In the genomic region with DNA sequence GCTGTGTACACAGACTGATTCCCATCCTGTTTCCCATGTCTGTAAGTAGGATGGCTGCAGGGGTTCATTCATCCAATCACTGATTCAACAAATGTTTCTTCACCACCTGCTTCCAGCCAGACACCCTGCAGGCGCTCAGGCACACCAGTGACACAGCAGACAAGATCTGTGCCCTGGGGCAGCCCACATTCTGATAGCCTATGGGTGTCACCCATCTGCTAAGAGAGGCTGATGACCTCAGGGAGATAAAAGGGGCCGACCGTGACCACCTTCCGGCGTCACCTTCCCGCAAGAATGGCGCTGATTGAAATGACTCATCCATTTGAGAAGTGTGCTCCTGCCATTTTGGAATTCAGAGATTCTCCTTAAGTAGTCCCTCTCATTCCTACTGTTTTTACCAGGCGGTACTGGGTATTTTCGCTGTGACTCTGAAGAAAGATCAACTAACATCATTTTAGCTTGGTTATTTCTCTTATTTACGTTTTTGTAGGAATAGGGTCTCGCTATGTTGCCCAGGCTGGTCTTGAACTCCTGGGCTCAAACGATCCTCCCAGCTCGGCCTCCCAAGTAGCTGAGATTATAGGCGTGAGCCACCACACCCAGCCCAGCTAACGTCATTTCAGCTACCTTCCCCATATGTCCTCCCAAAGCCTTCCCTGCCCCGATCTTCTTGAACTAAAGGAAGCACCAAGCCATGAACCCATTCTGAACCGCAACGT, we compare ENCODE assay signal across 15 cellular contexts.
A peak's percentile ranks its signal among the peaks of the same experiment; 100 is the strongest.
DNase-seq lines count a peak whose midpoint lies in the region; ATAC-seq and TF ChIP-seq lines count a peak whose summit lies in the region.
"Had no signal": no experiment of that assay in that cellular context is flagged by ENCODE, and none has a peak within 500 bp of the region (broad histone marks: within the 10 kb centered on the region; RNA-seq: fewer than 3 reads in every experiment).

No MANE protein-coding gene starts in this region.

- H3K36me3 ChIP-seq in BLaER1: no peaks in the 10 kb centered on the region; the same call in 1 of the 2 replicates
- peaks cover 3% of the 10 kb centered on the region for H3K36me3 ChIP-seq in colonic mucosa
- H3K36me3 ChIP-seq in effector memory CD4-positive, alpha-beta T cell (ENCODE audit: control insufficient read depth, insufficient read depth, low read length): no peaks in the 10 kb centered on the region
- no peaks in the 10 kb centered on the region for H3K36me3 ChIP-seq in MM.1S (replicated peaks; ENCODE audit: insufficient read depth, low read length)
- no peaks in the 10 kb centered on the region for H3K36me3 ChIP-seq in CD8-positive, alpha-beta T cell (ENCODE audit: insufficient read depth, low read length)

- no peaks in the 10 kb centered on the region for H3K9me3 ChIP-seq in BLaER1
- no peaks in the 10 kb centered on the region for H3K9me3 ChIP-seq in colonic mucosa
- no peaks in the 10 kb centered on the region for H3K9me3 ChIP-seq in effector memory CD4-positive, alpha-beta T cell (ENCODE audit: control insufficient read depth, low read length)
- no peaks in the 10 kb centered on the region for H3K9me3 ChIP-seq in MM.1S (replicated peaks; ENCODE audit: insufficient read depth, low read length)
- no peaks in the 10 kb centered on the region for H3K9me3 ChIP-seq in CD8-positive, alpha-beta T cell (ENCODE audit: low read length)

- H3K27me3 ChIP-seq in BLaER1 (no peaks in the 10 kb centered on the region), colonic mucosa (no peaks in the 10 kb centered on the region), MM.1S (replicated peaks; ENCODE audit: insufficient read depth, low read length) (no peaks in the 10 kb centered on the region)
- H3K27me3 ChIP-seq in effector memory CD4-positive, alpha-beta T cell (replicated peaks; ENCODE audit: control insufficient read depth, insufficient read depth, low read length, poor library complexity, severe bottlenecking): no peaks in the 10 kb centered on the region
- no peaks in the 10 kb centered on the region for H3K27me3 ChIP-seq in CD8-positive, alpha-beta T cell (ENCODE audit: insufficient read depth, low read length)

- H3K9ac ChIP-seq in BLaER1: no peak overlapping the region
- no peak overlapping the region for H3K9ac ChIP-seq in colonic mucosa (ENCODE audit: low read depth in 2 of 2, low read length in 2 of 2)
- no peak overlapping the region for H3K9ac ChIP-seq in MM.1S (ENCODE audit: low read length)

- no peaks in the 10 kb centered on the region for H3K27me3 Mint-ChIP-seq in neural crest cell (ENCODE audit: low read depth)
- no peaks in the 10 kb centered on the region for H3K27me3 Mint-ChIP-seq in CD8-positive, alpha-beta T cell (ENCODE audit: low read depth)
- H3K27me3 Mint-ChIP-seq: activated CD4-positive, alpha-beta T cell treated with anti-CD3 and anti-CD28 coated beads for 36 hours; B cell; type B pancreatic cell had no signal

- no peaks in the 10 kb centered on the region for H3K9me2 ChIP-seq in MM.1S (replicated peaks; ENCODE audit: insufficient read depth, low read length)

- H3K27ac ChIP-seq in BLaER1 (no peak overlapping the region), colonic mucosa (peak overlapping the region; percentile 41), MM.1S (ENCODE audit: low read length) (no peak overlapping the region)
- no peak overlapping the region for H3K27ac ChIP-seq in effector memory CD4-positive, alpha-beta T cell (ENCODE audit: insufficient read depth, low read length, poor library complexity, severe bottlenecking)
- no peak overlapping the region for H3K27ac ChIP-seq in CD8-positive, alpha-beta T cell (ENCODE audit: low read depth, low read length)

- H3K4me1 ChIP-seq in BLaER1 (peaks cover 61% of the 10 kb centered on the region), colonic mucosa (no peaks in the 10 kb centered on the region), MM.1S (ENCODE audit: low read length) (peaks cover 2% of the 10 kb centered on the region; the same call in 1 of the 2 replicates)
- no peaks in the 10 kb centered on the region for H3K4me1 ChIP-seq in effector memory CD4-positive, alpha-beta T cell (ENCODE audit: control insufficient read depth, insufficient read depth, low read length, poor library complexity, severe bottlenecking)
- no peaks in the 10 kb centered on the region for H3K4me1 ChIP-seq in CD8-positive, alpha-beta T cell (ENCODE audit: insufficient read depth, low read length)

- no peaks in the 10 kb centered on the region for H3K9me3 Mint-ChIP-seq in neural crest cell
- H3K9me3 Mint-ChIP-seq in CD8-positive, alpha-beta T cell: no peaks in the 10 kb centered on the region
- H3K9me3 Mint-ChIP-seq: type B pancreatic cell had no signal

- H3K36me3 Mint-ChIP-seq in neural crest cell (ENCODE audit: low read depth): peaks cover 3% of the 10 kb centered on the region
- H3K36me3 Mint-ChIP-seq in CD8-positive, alpha-beta T cell: peaks cover 3% of the 10 kb centered on the region

- H3K4me2 ChIP-seq in BLaER1 (peak overlapping the region; percentile 87), MM.1S (ENCODE audit: low read depth, low read length) (no peak overlapping the region)

- intact Hi-C loops in colonic mucosa (cut with DNase I): no loop called here
- intact Hi-C loops in CD8-positive, alpha-beta T cell (cut with DNase I, micrococcal nuclease): no loop called here

- H3K4me3 Mint-ChIP-seq in neural crest cell: no peak overlapping the region
- no peak overlapping the region for H3K4me3 Mint-ChIP-seq in CD8-positive, alpha-beta T cell
- H3K4me3 Mint-ChIP-seq: activated CD4-positive, alpha-beta T cell treated with anti-CD3 and anti-CD28 coated beads for 36 hours; B cell; type B pancreatic cell had no signal

- H3K4me3 ChIP-seq in BLaER1: 0 out of 2 replicates have a peak overlapping the region, but pooled peaks have one; percentile 9
- no peak overlapping the region for H3K4me3 ChIP-seq in colonic mucosa
- no peak overlapping the region for H3K4me3 ChIP-seq in effector memory CD4-positive, alpha-beta T cell (ENCODE audit: insufficient read depth, low read depth, low read length, poor library complexity, severe bottlenecking)
- no peak overlapping the region for H3K4me3 ChIP-seq in MM.1S (ENCODE audit: low read length)
- no peak overlapping the region for H3K4me3 ChIP-seq in CD8-positive, alpha-beta T cell (ENCODE audit: low read depth, low read length)

- ATAC-seq in CD8-positive, alpha-beta T cell: no peak
- ATAC-seq: activated CD4-positive, alpha-beta T cell treated with anti-CD3 and anti-CD28 coated beads for 36 hours had no signal

- H3K27ac Mint-ChIP-seq in neural crest cell (ENCODE audit: unreplicated experiment): peak overlapping the region; percentile 6
- H3K27ac Mint-ChIP-seq in CD8-positive, alpha-beta T cell: no peak overlapping the region
- H3K27ac Mint-ChIP-seq: activated CD4-positive, alpha-beta T cell treated with anti-CD3 and anti-CD28 coated beads for 36 hours; B cell; type B pancreatic cell had no signal

- POLR2A ChIA-PET in CD8-positive, alpha-beta T cell (lab: Charles Lee): interaction anchor here (0.6 kb wide), 1 partner anchor 1162 kb away, joined by 3 read pairs; no protein-coding TSS in a partner anchor

- no peaks in the 10 kb centered on the region for H3K79me2 ChIP-seq in MM.1S (ENCODE audit: low read length)

- H3F3A ChIP-seq in MM.1S (ENCODE audit: insufficient read depth, low read length): no peaks in the 10 kb centered on the region

- no peak overlapping the region for H2AFZ ChIP-seq in MM.1S (ENCODE audit: low read length)

- CTCF ChIA-PET in CD8-positive, alpha-beta T cell (lab: Charles Lee): interaction anchor here (1.1 to 3.0 kb wide), 3 partner anchors 17 to 105 kb away, joined by 3 to 9 read pairs (median 5); no protein-coding TSS in a partner anchor

- H4K20me1 ChIP-seq in BLaER1: peaks cover 35% of the 10 kb centered on the region
- H4K20me1 ChIP-seq in MM.1S (ENCODE audit: insufficient read depth, low read length): no peaks in the 10 kb centered on the region

- peaks cover 4% of the 10 kb centered on the region for H3K4me1 Mint-ChIP-seq in neural crest cell
- peaks cover 4% of the 10 kb centered on the region for H3K4me1 Mint-ChIP-seq in CD8-positive, alpha-beta T cell (ENCODE audit: low read depth)
- H3K4me1 Mint-ChIP-seq: B cell had no signal

- TF ChIP-seq CTCF in colonic mucosa (IDR thresholded peaks at IDR 0.05) (no peak), neural crest cell (conservative IDR thresholded peaks at IDR 0.05) (no peak), MM.1S (IDR thresholded peaks at IDR 0.05; ENCODE audit: low read length) (no peak)
- TF ChIP-seq CTCF in CD8-positive, alpha-beta T cell (IDR thresholded peaks at IDR 0.05): no peak

- peak; percentile 93 for DNase-seq in NCI-H146 treated with DMSO at 0.1 percent for 48 hours (lab: John Stamatoyannopoulos, UW; ENCODE audit: unreplicated experiment)
- DNase-seq in colonic mucosa: no peak
- DNase-seq in neural crest cell (ENCODE audit: low read depth, low spot score): no peak
- DNase-seq in effector memory CD4-positive, alpha-beta T cell: no peak
- no peak for DNase-seq in MM.1S
- no peak for DNase-seq in CD8-positive, alpha-beta T cell
- no peak for DNase-seq in germinal center (ENCODE audit: low spot score)
- DNase-seq: activated CD4-positive, alpha-beta T cell treated with anti-CD3 and anti-CD28 coated beads for 36 hours; activated effector memory CD4-positive, alpha-beta T cell treated with Interleukin-2 at 50 U/mL for 16 hours; H7; kidney glomerular epithelial cell; NCI-H526 treated with DMSO at 0.1 percent for 48 hours had no signal
